Comparison of ENCODE assay signal across 8 cellular contexts in the genomic region with DNA sequence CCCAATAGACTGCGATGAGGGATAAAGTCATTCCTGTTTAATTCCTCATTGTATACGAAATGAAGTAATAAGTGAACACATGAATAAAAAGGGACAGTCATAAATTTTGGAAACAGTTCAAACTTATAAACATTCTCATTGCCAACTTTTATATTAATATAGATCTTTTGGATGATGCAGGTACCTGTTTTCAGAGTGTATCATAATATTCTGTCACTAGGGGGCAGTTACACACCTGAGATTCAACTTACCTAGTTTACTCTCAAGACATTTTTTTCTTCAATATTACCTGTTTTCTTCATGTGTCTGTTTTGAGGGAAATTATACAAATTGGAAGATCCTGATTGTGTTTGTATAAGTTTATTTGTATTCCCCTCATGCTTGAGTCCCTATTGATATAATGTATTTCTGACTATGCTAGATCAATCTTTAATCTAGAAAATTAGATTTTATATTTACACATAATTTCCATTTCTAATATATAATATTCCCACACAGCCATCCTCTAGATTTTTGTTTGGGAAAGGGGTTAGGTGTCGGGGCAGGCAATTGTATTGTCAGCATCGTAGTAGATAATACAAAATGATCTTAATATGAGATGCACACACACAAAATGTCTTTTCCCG. TPM values are rescaled to one million over a fixed set of nuclear protein-coding genes. Genes with fewer than 3 reads are reported as not detected.
DNase-seq lines count a peak whose midpoint lies in the region; ATAC-seq, FAIRE-seq and TF ChIP-seq lines count a peak whose summit lies in the region.

No MANE protein-coding gene starts in this region.

- H3K27me3 ChIP-seq in naive thymus-derived CD4-positive, alpha-beta T cell (ENCODE audit: control insufficient read depth in 2 of 2, insufficient read depth in 2 of 2, low read length in 2 of 2) = no peaks in the 10 kb centered on the region

- CTCF ChIA-PET in MCF 10A (lab: Yijun Ruan, JAX) = interaction anchor here (0.6 to 4.6 kb wide), 20 partner anchors 10 to 1106 kb away, joined by 3 to 43 read pairs (median 4); no protein-coding TSS in a partner anchor
- CTCF ChIA-PET in naive thymus-derived CD4-positive, alpha-beta T cell (lab: Charles Lee) = interaction anchor here (0.9 to 1.5 kb wide), 2 partner anchors 19 to 782 kb away, joined by 3 to 5 read pairs; no protein-coding TSS in a partner anchor

- POLR2A ChIA-PET in MCF 10A (lab: Yijun Ruan, JAX) = interaction anchor here (0.7 to 1.4 kb wide), 2 partner anchors 16 to 782 kb away, joined by 3 to 4 read pairs; no protein-coding TSS in a partner anchor
- POLR2A ChIA-PET in naive thymus-derived CD4-positive, alpha-beta T cell (lab: Charles Lee) = interaction anchor here (0.6 to 0.7 kb wide), 2 partner anchors 796 to 1738 kb away, joined by 3 to 4 read pairs; no protein-coding TSS in a partner anchor

- H3K36me3 Mint-ChIP-seq in HFFc6 (ENCODE audit: low read depth) = no peaks in the 10 kb centered on the region
- H3K36me3 Mint-ChIP-seq in MCF 10A (ENCODE audit: insufficient read depth, unreplicated experiment) = peaks cover 24% of the 10 kb centered on the region
- H3K36me3 Mint-ChIP-seq in naive thymus-derived CD4-positive, alpha-beta T cell = peaks cover 6 to 26% (median 22%) of the 10 kb centered on the region in 5 donors
- H3K36me3 Mint-ChIP-seq in stimulated activated effector memory CD8-positive, alpha-beta T cell treated with anti-CD3 and anti-CD28 coated beads, Interleukin-12 subunit alpha, Interleukin-12 subunit beta, amount 100 ng/mL, for 72 hours = peaks cover 19% of the 10 kb centered on the region

- H3K9me3 Mint-ChIP-seq in HFFc6 = no peaks in the 10 kb centered on the region
- H3K9me3 Mint-ChIP-seq in MCF 10A (ENCODE audit: unreplicated experiment) = no peaks in the 10 kb centered on the region
- peaks cover 0 to 6% (median 0%) of the 10 kb centered on the region in 11 donors for H3K9me3 Mint-ChIP-seq in naive thymus-derived CD4-positive, alpha-beta T cell
- no peaks in the 10 kb centered on the region for H3K9me3 Mint-ChIP-seq in stimulated activated effector memory CD8-positive, alpha-beta T cell treated with anti-CD3 and anti-CD28 coated beads, Interleukin-12 subunit alpha, Interleukin-12 subunit beta, amount 100 ng/mL, for 72 hours

- H3K4me1 ChIP-seq in naive thymus-derived CD4-positive, alpha-beta T cell (ENCODE audit: control insufficient read depth in 2 of 2, insufficient read depth in 2 of 2, low read length in 2 of 2) = no peaks in the 10 kb centered on the region

- H3K4me1 Mint-ChIP-seq in HFFc6 (ENCODE audit: low read depth) (peaks cover 13% of the 10 kb centered on the region; the same call in 1 of the 2 replicates), MCF 10A (ENCODE audit: insufficient read depth, unreplicated experiment) (peaks cover 6% of the 10 kb centered on the region)
- peaks cover 21 to 38% (median 33%) of the 10 kb centered on the region in 7 donors for H3K4me1 Mint-ChIP-seq in naive thymus-derived CD4-positive, alpha-beta T cell
- peaks cover 21% of the 10 kb centered on the region for H3K4me1 Mint-ChIP-seq in stimulated activated effector memory CD8-positive, alpha-beta T cell treated with anti-CD3 and anti-CD28 coated beads, Interleukin-12 subunit alpha, Interleukin-12 subunit beta, amount 100 ng/mL, for 72 hours

- no peaks in the 10 kb centered on the region for H3K9me3 ChIP-seq in naive thymus-derived CD4-positive, alpha-beta T cell (ENCODE audit: control insufficient read depth in 2 of 3, low read length in 3 of 3)

- no peak overlapping the region for H3K4me3 Mint-ChIP-seq in HFFc6
- no peak overlapping the region for H3K4me3 Mint-ChIP-seq in MCF 10A (ENCODE audit: unreplicated experiment)
- H3K4me3 Mint-ChIP-seq in naive thymus-derived CD4-positive, alpha-beta T cell = no peak overlapping the region
- H3K4me3 Mint-ChIP-seq in stimulated activated effector memory CD8-positive, alpha-beta T cell treated with anti-CD3 and anti-CD28 coated beads, Interleukin-12 subunit alpha, Interleukin-12 subunit beta, amount 100 ng/mL, for 72 hours = no peak overlapping the region

- FAIRE-seq in D721Med (lab: Jason Lieb, UNC) = peak; percentile 51

- TF ChIP-seq CTCF in D721Med (IDR thresholded peaks at IDR 0.05; ENCODE audit: insufficient read depth, missing control alignments) (peak; percentile 41), HFFc6 (IDR thresholded peaks at IDR 0.05) (peak; percentile 77), MCF 10A (IDR thresholded peaks at IDR 0.05; ENCODE audit: unreplicated experiment) (peak; percentile 62)

- BruUV-seq in MCF 10A (replicated peaks; lab: Mats Ljungman, UMichigan) = no TSS peak

- ATAC-seq in naive thymus-derived CD4-positive, alpha-beta T cell = peak; percentile 36
- no peak for ATAC-seq in GM18909 (IDR thresholded peaks at IDR 0.05; ENCODE audit: poor library complexity, unreplicated experiment)
- ATAC-seq in stimulated activated effector memory CD8-positive, alpha-beta T cell treated with anti-CD3 and anti-CD28 coated beads, Interleukin-12 subunit alpha, Interleukin-12 subunit beta, amount 100 ng/mL, for 72 hours = no peak

- peaks cover 0 to 5% (median 0%) of the 10 kb centered on the region in 3 experiments for H3K36me3 ChIP-seq in naive thymus-derived CD4-positive, alpha-beta T cell (ENCODE audit: control insufficient read depth in 2 of 3, insufficient read depth in 3 of 3, low read length in 3 of 3)

- no peak overlapping the region for H3K27ac Mint-ChIP-seq in HFFc6
- H3K27ac Mint-ChIP-seq in MCF 10A (ENCODE audit: low read depth, unreplicated experiment) = no peak overlapping the region
- H3K27ac Mint-ChIP-seq in naive thymus-derived CD4-positive, alpha-beta T cell = no peak overlapping the region
- H3K27ac Mint-ChIP-seq in stimulated activated effector memory CD8-positive, alpha-beta T cell treated with anti-CD3 and anti-CD28 coated beads, Interleukin-12 subunit alpha, Interleukin-12 subunit beta, amount 100 ng/mL, for 72 hours = no peak overlapping the region

- intact Hi-C loops in MCF 10A (cut with micrococcal nuclease) = loop anchor here (1.0 kb wide), 1 partner anchor 782 kb away; no protein-coding TSS in a partner anchor
- intact Hi-C loops in naive thymus-derived CD4-positive, alpha-beta T cell (cut with micrococcal nuclease) = loop anchor here (1.0 to 5.0 kb wide), 2 partner anchors 782 to 999 kb away; no protein-coding TSS in a partner anchor

- no peak overlapping the region for H3K27ac ChIP-seq in naive thymus-derived CD4-positive, alpha-beta T cell (ENCODE audit: low read depth, low read length)

- no peaks in the 10 kb centered on the region for H3K27me3 Mint-ChIP-seq in HFFc6 (ENCODE audit: insufficient read depth)
- H3K27me3 Mint-ChIP-seq in MCF 10A (ENCODE audit: insufficient read depth, unreplicated experiment) = no peaks in the 10 kb centered on the region
- H3K27me3 Mint-ChIP-seq in naive thymus-derived CD4-positive, alpha-beta T cell = no peaks in the 10 kb centered on the region

- DNase-seq in D721Med (ENCODE audit: insufficient read length, low spot score) (no peak), HFFc6 (no peak), MCF 10A (ENCODE audit: unreplicated experiment) (peak; percentile 39), NCI-H345 (lab: John Stamatoyannopoulos, UW) (no peak), GM19240 (ENCODE audit: insufficient read length, low spot score) (no peak)
- DNase-seq in naive thymus-derived CD4-positive, alpha-beta T cell = peak in 3 of 9 donors; percentile 29 to 34 (median 31)
- no peak for DNase-seq in stimulated activated effector memory CD8-positive, alpha-beta T cell treated with anti-CD3 and anti-CD28 coated beads, Interleukin-12 subunit alpha, Interleukin-12 subunit beta, amount 100 ng/mL, for 72 hours (ENCODE audit: low spot score in 2 of 2)

- no peak overlapping the region for H3K4me3 ChIP-seq in naive thymus-derived CD4-positive, alpha-beta T cell (ENCODE audit: low read length)

RNA-seq across cellular contexts. Expression of gene FDX1, which starts 18.3 kb away (rescaled TPM):
- 10 to 100 TPM in 1 of 6 experiments, 1 to 10 TPM in 5; 7.3 to 10.3 (median 9.5) TPM for total RNA-seq in HFFc6 (2021; fragmentation: NEBNext Ultra II Directional; extraction: Animal tissue kit (Norgen Biotek cat#: 25700))
- 19.9 and 21.1 TPM in 2 replicates for total RNA-seq in MCF 10A (2022)
- total RNA-seq in naive thymus-derived CD4-positive, alpha-beta T cell = 10 to 100 TPM in 3 of 5 experiments, 1 to 10 TPM in 2; 7.7 to 11.2 (median 10.8) TPM
- 10 to 100 TPM; 12.3 to 18.5 TPM for polyA plus RNA-seq in naive thymus-derived CD4-positive, alpha-beta T cell
